In genomic region chr9:5629312-5630037, GRCh38 we compare ENCODE assay signal across 8 cellular contexts. TPM values are rescaled to one million over a fixed set of nuclear protein-coding genes. Genes with fewer than 3 reads are reported as not detected.
A peak's percentile ranks its signal among the peaks of the same experiment; 100 is the strongest.
DNase-seq lines count a peak whose midpoint lies in the region; ATAC-seq and TF ChIP-seq lines count a peak whose summit lies in the region.

No MANE protein-coding gene starts in this region.

- H3K4me3 ChIP-seq in AG10803 (ENCODE audit: low read length) (peak overlapping the region; percentile 78), right atrium auricular region (peak overlapping the region; percentile 79 to 90)

- H3K27me3 ChIP-seq in right atrium auricular region, result no peaks in the 10 kb centered on the region

- peaks cover 0 to 45% of the 10 kb centered on the region in 2 donors for H3K4me1 ChIP-seq in right atrium auricular region

- H3K27ac ChIP-seq in angular gyrus (ENCODE audit: low read depth, low read length) (peak overlapping the region; percentile 91), right atrium auricular region (peak overlapping the region; percentile 95 to 97)

- no peaks in the 10 kb centered on the region for H3K36me3 ChIP-seq in right atrium auricular region

- ATAC-seq in GM18909 (IDR thresholded peaks at IDR 0.05; ENCODE audit: poor library complexity, unreplicated experiment) (peak; percentile 3), HG03280 (IDR thresholded peaks at IDR 0.05; ENCODE audit: unreplicated experiment) (peak; percentile 11)

- TF ChIP-seq CTCF in AG10803 (conservative IDR thresholded peaks at IDR 0.05; ENCODE audit: low read length) (no peak), right atrium auricular region (IDR thresholded peaks at IDR 0.05) (no peak)

- H3K9me3 ChIP-seq in right atrium auricular region, result no peaks in the 10 kb centered on the region

- peak; percentile 28 for DNase-seq in AG10803 (ENCODE audit: low read depth)
- DNase-seq in SK-N-DZ (ENCODE audit: low spot score), result peak; percentile 6
- DNase-seq in right atrium auricular region (ENCODE audit: low spot score), result no peak
- DNase-seq in putamen (ENCODE audit: low spot score), result peak; percentile 50
- no peak for DNase-seq in kidney glomerular epithelial cell (lab: John Stamatoyannopoulos, UW)

RNA-seq across cellular contexts. Expression of gene RIC1, which starts 0.6 kb away (rescaled TPM):
- polyA plus RNA-seq in SK-N-DZ (2014; cell fraction: cytosol; rRNA removed), result 7.2 and 12.7 TPM in 2 replicates
- 10.6 and 29.7 TPM in 2 replicates for polyA plus RNA-seq in SK-N-DZ (2014; cell fraction: nucleus; rRNA removed)
- total RNA-seq in right atrium auricular region, result 10 to 100 TPM; 12.2 to 18.1 TPM

Comparison
In these comparisons a context has a peak if more than half of its experiments do, and no peak if none do; other contexts are left out.
1. DNase-seq: peak in AG10803 (single experiment), SK-N-DZ (single experiment) and putamen (single experiment); none in right atrium auricular region (single experiment) and kidney glomerular epithelial cell (single experiment).